ENCODE assay signal across 11 cellular contexts in the genomic region with DNA sequence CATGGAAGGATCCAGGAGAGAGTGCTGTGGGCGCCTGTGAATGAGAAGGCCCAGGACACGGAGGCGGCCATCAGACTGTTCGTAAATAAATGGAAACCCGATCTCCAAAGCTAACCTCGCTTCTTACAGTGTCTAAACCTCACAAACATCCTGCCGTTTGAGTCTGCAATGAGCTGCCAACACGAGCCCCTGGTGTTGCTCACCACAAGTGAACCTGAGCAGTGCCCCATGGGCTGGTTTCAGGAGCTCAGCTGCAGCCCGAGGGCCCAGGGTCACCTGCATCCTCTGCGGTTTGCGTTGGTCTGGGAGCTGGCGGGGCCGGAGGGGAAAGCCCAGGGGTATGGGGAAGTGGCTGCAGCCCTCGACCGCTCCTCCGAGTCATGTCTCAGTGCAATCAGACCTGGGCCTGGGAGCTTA. TPM values are rescaled to one million over a fixed set of nuclear protein-coding genes. Genes with fewer than 3 reads are reported as not detected.
DNase-seq lines count a peak whose midpoint lies in the region; ATAC-seq, FAIRE-seq and TF ChIP-seq lines count a peak whose summit lies in the region.
"Had no signal": no experiment of that assay in that cellular context is flagged by ENCODE, and none has a peak within 500 bp of the region (broad histone marks: within the 10 kb centered on the region; RNA-seq: fewer than 3 reads in every experiment).

No MANE protein-coding gene starts in this region.

- in situ Hi-C loops in brain microvascular endothelial cell (cut with HindIII; ENCODE audit: low pct_ligation_motif_present, low sequenced_read_pairs) = no loop called here

- POLR2A ChIA-PET in activated B cell treated with CpG ODN at 0.5 μM for 24 hours (lab: Charles Lee) = interaction anchor here (0.7 to 1.5 kb wide), 4 partner anchors 23 to 123 kb away, joined by 3 to 4 read pairs (median 3); no protein-coding TSS in a partner anchor

- DNase-seq in GM19239 (ENCODE audit: insufficient read length, low spot score) (peak; percentile 83), activated B cell treated with CpG ODN at 0.5 μM for 24 hours (peak; percentile 50), amniotic stem cell (lab: John Stamatoyannopoulos, UW) (no peak), brain microvascular endothelial cell (no peak), NCI-H345 treated with DMSO at 0.1 percent for 48 hours (lab: John Stamatoyannopoulos, UW; ENCODE audit: unreplicated experiment) (no peak)
- no peak for DNase-seq in activated CD4-positive, alpha-beta T cell treated with anti-CD3 and anti-CD28 coated beads for 4 hours
- DNase-seq: activated CD4-positive, alpha-beta T cell treated with anti-CD3 and anti-CD28 coated beads, Interleukin-2, amount 10 ng/mL, durations not matched to agents 24 days and 14 days; stimulated activated naive CD8-positive, alpha-beta T cell treated with anti-CD3 and anti-CD28 coated beads, Interleukin-15, amount 100 ng/mL, for 72 hours had no signal

- H3K9ac ChIP-seq in skeletal muscle tissue (ENCODE audit: low read depth in 1 of 3, low read length in 3 of 3) = peak overlapping the region in 2 of 3 donors; percentile 51 to 74

- peak overlapping the region; percentile 40 for H3K4me3 Mint-ChIP-seq in activated B cell treated with CpG ODN at 0.5 μM for 24 hours
- H3K4me3 Mint-ChIP-seq: activated CD4-positive, alpha-beta T cell treated with anti-CD3 and anti-CD28 coated beads, Interleukin-2, amount 10 ng/mL, durations not matched to agents 24 days and 14 days; stimulated activated naive CD8-positive, alpha-beta T cell treated with anti-CD3 and anti-CD28 coated beads, Interleukin-15, amount 100 ng/mL, for 72 hours had no signal

- H3K4me3 ChIP-seq in skeletal muscle tissue (ENCODE audit: low read length in 3 of 3) = no peak overlapping the region
- no peak overlapping the region for H3K4me3 ChIP-seq in brain microvascular endothelial cell (ENCODE audit: low read depth, low read length)

- H3K9me3 ChIP-seq in skeletal muscle tissue (ENCODE audit: control insufficient read depth in 3 of 3, low read length in 3 of 3) = peaks cover 0 to 2% (median 0%) of the 10 kb centered on the region in 3 donors

- peak overlapping the region; percentile 41 for H3K27ac Mint-ChIP-seq in activated B cell treated with CpG ODN at 0.5 μM for 24 hours
- H3K27ac Mint-ChIP-seq: activated CD4-positive, alpha-beta T cell treated with anti-CD3 and anti-CD28 coated beads, Interleukin-2, amount 10 ng/mL, durations not matched to agents 24 days and 14 days; stimulated activated naive CD8-positive, alpha-beta T cell treated with anti-CD3 and anti-CD28 coated beads, Interleukin-15, amount 100 ng/mL, for 72 hours had no signal

- H3K36me3 ChIP-seq in skeletal muscle tissue (ENCODE audit: control insufficient read depth in 3 of 3, insufficient read depth in 3 of 3, low read length in 3 of 3) = no peaks in the 10 kb centered on the region
- H3K36me3 ChIP-seq in brain microvascular endothelial cell (replicated peaks) = no peaks in the 10 kb centered on the region

- peak; percentile 60 for FAIRE-seq in GM19239 (lab: Jason Lieb, UNC)
- FAIRE-seq: G401.6 had no signal

- CTCF ChIA-PET in activated B cell treated with CpG ODN at 0.5 μM for 24 hours (lab: Charles Lee) = interaction anchor here (0.5 to 2.3 kb wide), 3 partner anchors 21 to 174 kb away, joined by 3 to 7 read pairs (median 4); no protein-coding TSS in a partner anchor

- H3K4me1 ChIP-seq in skeletal muscle tissue (ENCODE audit: control insufficient read depth in 3 of 3, insufficient read depth in 3 of 3, low read length in 3 of 3) = peaks cover 13 to 29% (median 26%) of the 10 kb centered on the region in 3 donors

- H3K27ac ChIP-seq in skeletal muscle tissue (ENCODE audit: low read depth, low read length) = no peak overlapping the region
- no peak overlapping the region for H3K27ac ChIP-seq in brain microvascular endothelial cell

- peaks cover 13% of the 10 kb centered on the region for H3K27me3 Mint-ChIP-seq in activated B cell treated with CpG ODN at 0.5 μM for 24 hours

- H3K4me1 Mint-ChIP-seq in activated B cell treated with CpG ODN at 0.5 μM for 24 hours = peaks cover 56% of the 10 kb centered on the region
- H3K4me1 Mint-ChIP-seq: activated CD4-positive, alpha-beta T cell treated with anti-CD3 and anti-CD28 coated beads, Interleukin-2, amount 10 ng/mL, durations not matched to agents 24 days and 14 days had no signal

- intact Hi-C loops in activated B cell treated with CpG ODN at 0.5 μM for 24 hours (cut with micrococcal nuclease) = no loop called here

- H3K27me3 ChIP-seq in skeletal muscle tissue (ENCODE audit: control insufficient read depth in 3 of 3, insufficient read depth in 3 of 3, low read length in 3 of 3) = peaks cover 0 to 19% (median 11%) of the 10 kb centered on the region in 3 donors
- peaks cover 20% of the 10 kb centered on the region for H3K27me3 ChIP-seq in brain microvascular endothelial cell (replicated peaks)

- peak; percentile 74 for ATAC-seq in HG03175 (IDR thresholded peaks at IDR 0.05; ENCODE audit: unreplicated experiment)
- ATAC-seq in activated B cell treated with CpG ODN at 0.5 μM for 24 hours (ENCODE audit: low read depth) = peak; percentile 83
- ATAC-seq: stimulated activated naive CD8-positive, alpha-beta T cell treated with anti-CD3 and anti-CD28 coated beads, Interleukin-15, amount 100 ng/mL, for 72 hours had no signal

- no peak for TF ChIP-seq CTCF in activated B cell treated with CpG ODN at 0.5 μM for 24 hours (IDR thresholded peaks at IDR 0.05)
- TF ChIP-seq CTCF in brain microvascular endothelial cell (IDR thresholded peaks at IDR 0.05; ENCODE audit: low read depth, low read length, missing control alignments) = no peak

- H3K36me3 Mint-ChIP-seq in activated B cell treated with CpG ODN at 0.5 μM for 24 hours (ENCODE audit: low read depth) = no peaks in the 10 kb centered on the region

- H3K9me3 Mint-ChIP-seq in activated B cell treated with CpG ODN at 0.5 μM for 24 hours = no peaks in the 10 kb centered on the region
- H3K9me3 Mint-ChIP-seq: activated CD4-positive, alpha-beta T cell treated with anti-CD3 and anti-CD28 coated beads, Interleukin-2, amount 10 ng/mL, durations not matched to agents 24 days and 14 days; stimulated activated naive CD8-positive, alpha-beta T cell treated with anti-CD3 and anti-CD28 coated beads, Interleukin-15, amount 100 ng/mL, for 72 hours had no signal

RNA-seq across cellular contexts. Expression of gene RXRA, which starts 57.9 kb away (rescaled TPM):
- total RNA-seq in activated B cell treated with CpG ODN at 0.5 μM for 24 hours (4.6 and 5.0 TPM in 2 replicates), skeletal muscle tissue (11.5 TPM)

Comparison
In these comparisons a context has a peak if more than half of its experiments do, and no peak if none do; other contexts are left out.
1. DNase-seq: peak in GM19239 (single experiment) and activated B cell treated with CpG ODN at 0.5 μM for 24 hours (single experiment); none in activated CD4-positive, alpha-beta T cell treated with anti-CD3 and anti-CD28 coated beads for 4 hours (0 of 2), amniotic stem cell (single experiment), brain microvascular endothelial cell (single experiment) and NCI-H345 treated with DMSO at 0.1 percent for 48 hours (single experiment).